In the genomic region with DNA sequence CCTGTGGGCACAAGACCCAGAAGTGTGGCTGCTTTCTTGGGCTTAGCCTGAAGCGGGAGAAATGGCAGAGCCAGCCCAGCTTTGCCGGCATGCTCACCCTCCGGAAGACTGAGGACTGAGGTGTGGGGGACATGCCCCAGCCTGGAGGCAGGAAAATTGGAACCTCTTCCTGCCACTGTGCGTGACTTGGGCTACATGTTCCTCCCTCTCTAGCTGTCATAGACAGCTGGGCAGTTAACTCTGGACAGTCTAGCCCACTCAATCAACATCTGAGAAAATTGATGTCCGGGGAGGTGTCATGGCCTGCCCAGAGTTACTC, we compare ENCODE assay signal across 22 cellular contexts. TPM values are rescaled to one million over a fixed set of nuclear protein-coding genes. Genes with fewer than 3 reads are reported as not detected.
DNase-seq lines count a peak whose midpoint lies in the region; ATAC-seq and TF ChIP-seq lines count a peak whose summit lies in the region.
"Had no signal": no experiment of that assay in that cellular context is flagged by ENCODE, and none has a peak within 500 bp of the region (broad histone marks: within the 10 kb centered on the region; RNA-seq: fewer than 3 reads in every experiment).

No MANE protein-coding gene starts in this region.

- no peaks in the 10 kb centered on the region for H3K36me3 Mint-ChIP-seq in endodermal cell (ENCODE audit: low read depth)
- H3K36me3 Mint-ChIP-seq: CD4-positive, CD25-positive, alpha-beta regulatory T cell; T-cell had no signal

- intact Hi-C loops in posterior vena cava (cut with DNase I), result no loop called here

- no peak for ATAC-seq in HG03097 (IDR thresholded peaks at IDR 0.05; ENCODE audit: low FRiP score, unreplicated experiment)
- no peak for ATAC-seq in HG03520 (IDR thresholded peaks at IDR 0.05; ENCODE audit: unreplicated experiment)
- ATAC-seq: activated naive CD8-positive, alpha-beta T cell treated with anti-CD3 and anti-CD28 coated beads, Interleukin-2, amount 50 U/mL, for 24 hours; activated T-helper 17 cell treated with anti-CD3 and anti-CD28 coated beads, Interleukin-2, amount 50 U/mL, for 72 hours; GM12878; heart right ventricle; left lobe of liver; T-cell had no signal

- H3K4me3 Mint-ChIP-seq in endodermal cell, result no peak overlapping the region
- H3K4me3 Mint-ChIP-seq: activated naive CD8-positive, alpha-beta T cell treated with anti-CD3 and anti-CD28 coated beads, Interleukin-2, amount 50 U/mL, for 24 hours; activated T-helper 17 cell treated with anti-CD3 and anti-CD28 coated beads, Interleukin-2, amount 50 U/mL, for 72 hours; CD4-positive, CD25-positive, alpha-beta regulatory T cell; T-cell had no signal

- H3K4me2 ChIP-seq in BLaER1, result peak overlapping the region; percentile 71

- H3K4me1 ChIP-seq in BLaER1 (peaks cover 50% of the 10 kb centered on the region), endodermal cell (ENCODE audit: control insufficient read depth, insufficient read depth, low read length) (no peaks in the 10 kb centered on the region)

- TF ChIP-seq CTCF in endodermal cell (conservative IDR thresholded peaks at IDR 0.05), result no peak

- H3K27me3 Mint-ChIP-seq in endodermal cell (ENCODE audit: insufficient read depth), result peaks cover 6% of the 10 kb centered on the region
- H3K27me3 Mint-ChIP-seq: activated T-helper 17 cell treated with anti-CD3 and anti-CD28 coated beads, Interleukin-2, amount 50 U/mL, for 72 hours; T-cell had no signal

- peaks cover 29% of the 10 kb centered on the region for H4K20me1 ChIP-seq in BLaER1

- H3K27me3 ChIP-seq in BLaER1 (no peaks in the 10 kb centered on the region), endodermal cell (ENCODE audit: control insufficient read depth, insufficient read depth, low read length, poor library complexity, severe bottlenecking) (no peaks in the 10 kb centered on the region)
- H3K27me3 ChIP-seq: right atrium auricular region, vagina had no signal

- peak; percentile 26 for DNase-seq in LHCN-M2 (ENCODE audit: low read depth)
- DNase-seq in endodermal cell, result no peak
- peak; percentile 29 for DNase-seq in posterior vena cava (ENCODE audit: low spot score)
- DNase-seq in NCI-H146 treated with DMSO at 0.1 percent for 48 hours (lab: John Stamatoyannopoulos, UW; ENCODE audit: unreplicated experiment), result no peak
- no peak for DNase-seq in NCI-H345 treated with DMSO at 0.1 percent for 48 hours (lab: John Stamatoyannopoulos, UW; ENCODE audit: unreplicated experiment)
- DNase-seq: activated CD4-positive, alpha-beta T cell treated with anti-CD3 and anti-CD28 coated beads for 48 hours; activated naive CD8-positive, alpha-beta T cell treated with anti-CD3 and anti-CD28 coated beads, Interleukin-2, amount 50 U/mL, for 24 hours; CD4-positive, CD25-positive, alpha-beta regulatory T cell; DMS153; heart right ventricle; NCI-H524 treated with DMSO at 0.1 percent for 48 hours; nucleus accumbens; SHP77 had no signal

- WGBS in endodermal cell (ENCODE audit: insufficient coverage in 1 of 2, insufficient read length in 1 of 2), 2 experiments, result 93% methylated on average over 5 of the region's 5 CpGs; no CpG with 5 or more reads in 1 of the 2 experiments

- peak overlapping the region; percentile 6 for H3K27ac Mint-ChIP-seq in endodermal cell
- H3K27ac Mint-ChIP-seq: activated naive CD8-positive, alpha-beta T cell treated with anti-CD3 and anti-CD28 coated beads, Interleukin-2, amount 50 U/mL, for 24 hours; activated T-helper 17 cell treated with anti-CD3 and anti-CD28 coated beads, Interleukin-2, amount 50 U/mL, for 72 hours; CD4-positive, CD25-positive, alpha-beta regulatory T cell; T-cell had no signal

- H3K36me3 ChIP-seq in BLaER1, result peaks cover 48% of the 10 kb centered on the region
- no peaks in the 10 kb centered on the region for H3K36me3 ChIP-seq in endodermal cell (ENCODE audit: control insufficient read depth, insufficient read depth, low read length)
- H3K36me3 ChIP-seq: heart right ventricle, right atrium auricular region, vagina had no signal

- H3K9ac ChIP-seq in BLaER1, result no peak overlapping the region
- no peak overlapping the region for H3K9ac ChIP-seq in endodermal cell (ENCODE audit: extremely low read depth, low read length, poor library complexity, severe bottlenecking)

- no peak overlapping the region for H3K4me3 ChIP-seq in BLaER1
- H3K4me3 ChIP-seq in endodermal cell (ENCODE audit: low read length), result no peak overlapping the region
- H3K4me3 ChIP-seq: GM12878, heart right ventricle, right atrium auricular region, vagina had no signal

- no peaks in the 10 kb centered on the region for H3K9me3 ChIP-seq in BLaER1
- H3K9me3 ChIP-seq in endodermal cell (ENCODE audit: control insufficient read depth, low read length), result no peaks in the 10 kb centered on the region
- H3K9me3 ChIP-seq: heart right ventricle, right atrium auricular region, vagina had no signal

- H3K9me3 Mint-ChIP-seq in endodermal cell, result no peaks in the 10 kb centered on the region
- H3K9me3 Mint-ChIP-seq: activated naive CD8-positive, alpha-beta T cell treated with anti-CD3 and anti-CD28 coated beads, Interleukin-2, amount 50 U/mL, for 24 hours; activated T-helper 17 cell treated with anti-CD3 and anti-CD28 coated beads, Interleukin-2, amount 50 U/mL, for 72 hours; CD4-positive, CD25-positive, alpha-beta regulatory T cell; T-cell had no signal

- H3K27ac ChIP-seq in BLaER1 (no peak overlapping the region), endodermal cell (ENCODE audit: low read depth, low read length) (no peak overlapping the region)
- H3K27ac ChIP-seq: heart right ventricle, right atrium auricular region, vagina had no signal

- H3K4me1 Mint-ChIP-seq in endodermal cell, result peaks cover 7% of the 10 kb centered on the region

RNA-seq across cellular contexts. Expression of gene UBE2T, which starts 59.8 kb away (rescaled TPM):
- total RNA-seq in LHCN-M2 (2014; rRNA removed) (78.4 and 107 TPM in 2 replicates), endodermal cell (10 to 100 TPM; 41.2 to 64.3 TPM), posterior vena cava (1 to 10 TPM; 1.5 to 1.9 TPM)
- polyA plus RNA-seq in LHCN-M2 (2012), result 44.9 TPM
- 125 TPM for polyA plus RNA-seq in endodermal cell (2013, experiment 1 of 2)
- polyA plus RNA-seq in endodermal cell (2013, experiment 2 of 2), result 145 TPM

Comparison
In these comparisons a context has a peak if more than half of its experiments do, and no peak if none do; other contexts are left out.
1. DNase-seq: peak in LHCN-M2 (single experiment) and posterior vena cava (single experiment); none in endodermal cell (single experiment), NCI-H146 treated with DMSO at 0.1 percent for 48 hours (single experiment) and NCI-H345 treated with DMSO at 0.1 percent for 48 hours (single experiment).
2. RNA of gene UBE2T, which starts 59.8 kb away (total RNA-seq): 78.4 to 107 TPM in LHCN-M2 and 41.2 to 64.3 TPM in endodermal cell; 1.5 to 1.9 TPM in posterior vena cava; every median in the first group is over 10 times any median in the second.